In the genomic region with DNA sequence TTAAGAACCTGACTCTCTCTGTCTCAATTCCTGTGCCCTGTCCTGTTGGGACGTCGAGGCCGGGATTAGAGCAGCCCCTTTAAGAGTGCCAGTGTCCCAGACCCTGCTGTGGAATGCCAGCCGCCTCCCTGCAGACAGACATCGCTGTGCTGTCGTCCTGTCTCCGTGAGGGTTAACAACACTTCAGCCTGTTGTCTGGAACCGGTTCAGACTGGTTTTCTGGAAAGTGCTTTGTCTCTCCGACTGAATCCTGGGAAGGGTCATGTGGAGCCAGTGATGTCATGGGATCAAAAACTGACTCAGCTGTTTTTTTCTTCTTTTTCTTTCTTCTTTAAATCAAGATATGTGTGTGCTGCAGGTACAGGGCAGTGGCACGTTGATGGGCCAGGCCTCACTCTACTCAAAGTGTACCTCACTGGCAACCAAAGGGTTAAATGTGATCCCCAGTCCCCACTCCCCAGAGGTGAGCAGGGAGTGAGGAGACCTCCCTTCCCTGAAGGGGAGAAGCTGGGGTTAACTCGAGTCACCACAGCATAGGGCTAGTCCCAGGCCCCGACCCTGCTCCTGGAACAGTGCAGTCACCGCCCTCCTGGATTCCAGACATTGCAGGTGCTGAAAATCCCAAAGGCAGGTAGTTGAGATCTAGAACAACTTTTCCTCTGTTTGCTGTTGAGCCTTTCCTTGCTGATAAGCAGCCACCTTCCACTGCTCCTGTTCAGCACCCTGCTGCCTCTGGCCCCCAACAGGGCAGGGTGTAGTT, we compare ENCODE assay signal across 9 cellular contexts. TPM values are rescaled to one million over a fixed set of nuclear protein-coding genes. Genes with fewer than 3 reads are reported as not detected.
DNase-seq lines count a peak whose midpoint lies in the region; ATAC-seq and TF ChIP-seq lines count a peak whose summit lies in the region.
"Had no signal": no experiment of that assay in that cellular context is flagged by ENCODE, and none has a peak within 500 bp of the region (broad histone marks: within the 10 kb centered on the region; RNA-seq: fewer than 3 reads in every experiment).

No MANE protein-coding gene starts in this region.

- peaks cover 44% of the 10 kb centered on the region for H3K36me3 Mint-ChIP-seq in neural progenitor cell

- H3K27me3 ChIP-seq in neural progenitor cell: no peaks in the 10 kb centered on the region

- no peak for ATAC-seq in HG03196 (IDR thresholded peaks at IDR 0.05; ENCODE audit: unreplicated experiment)

- peaks cover 99% of the 10 kb centered on the region for H3K79me2 ChIP-seq in neural progenitor cell (ENCODE audit: low read depth)

- H3K27ac ChIP-seq in C4-2B (peak overlapping the region; percentile 52), neural progenitor cell (peak overlapping the region; percentile 83)

- TF ChIP-seq CTCF in C4-2B (conservative IDR thresholded peaks at IDR 0.05) (no peak), neural progenitor cell (IDR thresholded peaks at IDR 0.05) (no peak)

- peaks cover 32% of the 10 kb centered on the region for H3K9me3 Mint-ChIP-seq in neural progenitor cell

- H3K9ac ChIP-seq in neural progenitor cell: no peak overlapping the region

- H3K4me1 ChIP-seq in neural progenitor cell: peaks cover 54% of the 10 kb centered on the region

- H3K27ac Mint-ChIP-seq in neural progenitor cell: peak overlapping the region; percentile 99

- peaks cover 45% of the 10 kb centered on the region for H4K20me1 ChIP-seq in neural progenitor cell (ENCODE audit: low read depth)

- peak overlapping the region; percentile 47 for H3K4me2 ChIP-seq in neural progenitor cell

- H3K27me3 Mint-ChIP-seq in neural progenitor cell (ENCODE audit: insufficient read depth, low read depth): peaks cover 5% of the 10 kb centered on the region

- H2AFZ ChIP-seq in neural progenitor cell (replicated peaks): no peak overlapping the region

- no peak overlapping the region for H3K4me3 ChIP-seq in neural progenitor cell

- peaks cover 48% of the 10 kb centered on the region for H3F3A ChIP-seq in neural progenitor cell (ENCODE audit: low read depth)

- peaks cover 57% of the 10 kb centered on the region for H3K4me1 Mint-ChIP-seq in neural progenitor cell

- H3K36me3 ChIP-seq in neural progenitor cell: peaks cover 19% of the 10 kb centered on the region

- H3K4me3 Mint-ChIP-seq in neural progenitor cell: peak overlapping the region; percentile 41

- peaks cover 22% of the 10 kb centered on the region for H3K9me3 ChIP-seq in neural progenitor cell (ENCODE audit: low read depth)

- DNase-seq in NCI-H510A (lab: John Stamatoyannopoulos, UW) (peak; percentile 81), fibroblast of peridontal ligament (ENCODE audit: extremely low read depth) (peak; percentile 77), neural progenitor cell (ENCODE audit: low spot score) (peak; percentile 83), NCI-H524 (lab: John Stamatoyannopoulos, UW) (no peak), NCI-H2081 treated with DMSO at 0.1 percent for 48 hours (lab: John Stamatoyannopoulos, UW) (no peak), NOMO-1 treated with DMSO at 0.1 percent for 48 hours (lab: John Stamatoyannopoulos, UW; ENCODE audit: unreplicated experiment) (no peak)
- DNase-seq: NCI-H446 treated with DMSO at 0.1 percent for 48 hours had no signal

RNA-seq across cellular contexts. Expression of a gene that starts 50.8 kb away (rescaled TPM):
- 4.6 and 7.0 TPM in 2 replicates for total RNA-seq in neural progenitor cell (ENCODE audit: low replicate concordance)

RNA-seq across cellular contexts. Expression of a gene that starts 51.5 kb away (rescaled TPM):
- total RNA-seq in neural progenitor cell (ENCODE audit: low replicate concordance): 78.6 and 108 TPM in 2 replicates

RNA-seq across cellular contexts. Expression of a gene that starts 59.0 kb away (rescaled TPM):
- total RNA-seq in neural progenitor cell (ENCODE audit: low replicate concordance): 37.9 and 49.8 TPM in 2 replicates

Comparison
In these comparisons a context has a peak if more than half of its experiments do, and no peak if none do; other contexts are left out.
1. DNase-seq: peak in NCI-H510A (single experiment), fibroblast of peridontal ligament (single experiment) and neural progenitor cell (single experiment); none in NCI-H524 (0 of 2), NCI-H2081 treated with DMSO at 0.1 percent for 48 hours (single experiment) and NOMO-1 treated with DMSO at 0.1 percent for 48 hours (single experiment).